In the genomic region with DNA sequence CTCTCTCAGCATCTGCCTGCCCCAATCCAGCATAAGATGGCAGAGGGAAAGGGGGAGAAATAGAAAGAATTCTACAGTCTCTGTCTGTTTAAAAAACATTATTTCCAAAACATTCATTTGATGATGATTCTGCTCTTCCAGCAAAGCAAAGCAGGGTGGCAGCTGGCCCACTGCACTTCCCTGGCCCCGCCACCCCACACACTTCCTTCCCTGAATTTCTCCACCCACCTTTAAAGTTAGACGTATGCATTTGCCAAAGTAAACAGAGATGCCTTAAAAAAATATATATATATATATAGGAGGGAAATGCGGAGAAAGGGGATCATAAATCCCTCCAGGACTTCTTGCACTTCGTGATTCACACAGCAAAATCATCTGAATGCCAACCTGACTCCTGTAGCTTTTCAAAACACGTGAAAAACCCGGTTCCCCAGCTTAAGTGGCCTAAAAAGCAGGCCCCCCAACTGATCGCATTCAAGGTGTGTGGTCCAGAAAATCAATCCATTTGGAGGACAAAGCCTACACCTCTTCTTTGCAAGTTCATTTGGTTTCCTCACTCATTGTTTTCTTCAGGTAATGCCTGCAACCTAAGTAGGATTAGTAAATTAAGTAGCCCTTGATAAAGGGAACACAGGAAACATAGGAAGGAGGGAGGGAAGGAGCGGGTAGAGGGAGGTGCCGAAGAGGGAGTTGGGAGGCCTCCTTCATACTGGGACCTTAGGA, we compare ENCODE assay signal across 21 cellular contexts.
DNase-seq lines count a peak whose midpoint lies in the region; ATAC-seq and TF ChIP-seq lines count a peak whose summit lies in the region.
"Had no signal": no experiment of that assay in that cellular context is flagged by ENCODE, and none has a peak within 500 bp of the region (broad histone marks: within the 10 kb centered on the region; RNA-seq: fewer than 3 reads in every experiment).

No MANE protein-coding gene starts in this region.

- no peak for ATAC-seq in GM21737 (IDR thresholded peaks at IDR 0.05; ENCODE audit: unreplicated experiment)
- ATAC-seq: PC-3; stimulated activated naive CD8-positive, alpha-beta T cell treated with anti-CD3 and anti-CD28 coated beads, Interleukin-15, Interleukin-2, amounts not matched to agents 100 U/mL and 50 U/mL, for 24 hours had no signal

- no peak overlapping the region for H3K4me3 Mint-ChIP-seq in osteocyte (ENCODE audit: unreplicated experiment)
- H3K4me3 Mint-ChIP-seq: activated CD4-positive, alpha-beta T cell treated with anti-CD3 and anti-CD28 coated beads, Interleukin-2, amount 10 ng/mL, durations not matched to agents 24 days and 14 days; mesothelial cell of epicardium; T-helper 1 cell treated with Interleukin-12 subunit alpha and Interleukin-12 subunit beta and Interleukin-4 antibody, amounts not matched to agents 30 μg/mL and 1 μg/mL, for 36 hours had no signal

- H3K36me3 Mint-ChIP-seq in osteocyte (ENCODE audit: unreplicated experiment) = no peaks in the 10 kb centered on the region
- H3K36me3 Mint-ChIP-seq: mesothelial cell of epicardium had no signal

- no peaks in the 10 kb centered on the region for H3K27me3 Mint-ChIP-seq in osteocyte (ENCODE audit: unreplicated experiment)

- DNase-seq in H7 (peak; percentile 17), SK-N-MC (ENCODE audit: low read depth, low spot score) (no peak), iPS DF 4.7 (ENCODE audit: extremely low read depth, low spot score) (peak; percentile 53), osteocyte (ENCODE audit: extremely low spot score, unreplicated experiment) (no peak), NCI-H2029 (lab: John Stamatoyannopoulos, UW) (no peak), NCI-H748 treated with DMSO at 0.1 percent for 48 hours (lab: John Stamatoyannopoulos, UW) (no peak)
- DNase-seq: activated CD4-positive, alpha-beta T cell treated with anti-CD3 and anti-CD28 coated beads, Interleukin-2, amount 10 ng/mL, durations not matched to agents 24 days and 14 days; AML-193; brain microvascular endothelial cell; cortex of kidney; NCI-H1417 treated with DMSO at 0.1 percent for 48 hours; NCI-H524 treated with DMSO at 0.1 percent for 48 hours; PC-3; SIG-M5; stimulated activated CD4-positive, alpha-beta T cell treated with anti-CD3 and anti-CD28 coated beads, Interleukin-4, amount 100 ng/mL, for 1 hour; stimulated activated naive CD8-positive, alpha-beta T cell treated with anti-CD3 and anti-CD28 coated beads, Interleukin-15, Interleukin-2, amounts not matched to agents 100 U/mL and 50 U/mL, for 24 hours; tibial artery had no signal

- H3K9ac ChIP-seq in SK-N-MC (ENCODE audit: insufficient read length) = peak overlapping the region; percentile 56

- H3K9me3 Mint-ChIP-seq in osteocyte (ENCODE audit: unreplicated experiment) = no peaks in the 10 kb centered on the region
- H3K9me3 Mint-ChIP-seq: activated CD4-positive, alpha-beta T cell treated with anti-CD3 and anti-CD28 coated beads, Interleukin-2, amount 10 ng/mL, durations not matched to agents 24 days and 14 days; mesothelial cell of epicardium; T-helper 1 cell treated with Interleukin-12 subunit alpha and Interleukin-12 subunit beta and Interleukin-4 antibody, amounts not matched to agents 30 μg/mL and 1 μg/mL, for 36 hours had no signal

- H3K36me3 ChIP-seq in H7 (replicated peaks; ENCODE audit: control insufficient read depth, insufficient read depth, low read length) = no peaks in the 10 kb centered on the region
- no peaks in the 10 kb centered on the region for H3K36me3 ChIP-seq in SK-N-MC (ENCODE audit: insufficient read depth, low read length)
- H3K36me3 ChIP-seq: brain microvascular endothelial cell, tibial artery had no signal

- H3K27ac Mint-ChIP-seq in osteocyte (ENCODE audit: unreplicated experiment) = peak overlapping the region; percentile 55
- H3K27ac Mint-ChIP-seq: activated CD4-positive, alpha-beta T cell treated with anti-CD3 and anti-CD28 coated beads, Interleukin-2, amount 10 ng/mL, durations not matched to agents 24 days and 14 days; mesothelial cell of epicardium; progenitor cell of endocrine pancreas; T-helper 1 cell treated with Interleukin-12 subunit alpha and Interleukin-12 subunit beta and Interleukin-4 antibody, amounts not matched to agents 30 μg/mL and 1 μg/mL, for 36 hours had no signal

- H3K27ac ChIP-seq in SK-N-MC = peak overlapping the region; percentile 100
- H3K27ac ChIP-seq: brain microvascular endothelial cell, tibial artery had no signal

- peaks cover 63% of the 10 kb centered on the region for H3K4me1 Mint-ChIP-seq in osteocyte (ENCODE audit: unreplicated experiment)

- no peaks in the 10 kb centered on the region for H3K27me3 ChIP-seq in H7 (ENCODE audit: control insufficient read depth, insufficient read depth, low read length)
- H3K27me3 ChIP-seq: brain microvascular endothelial cell, tibial artery had no signal

- TF ChIP-seq CTCF in osteocyte (IDR thresholded peaks at IDR 0.05) = no peak

- H3K4me3 ChIP-seq in H7 (ENCODE audit: insufficient read depth, low read depth, low read length) = no peak overlapping the region
- H3K4me3 ChIP-seq in SK-N-MC = no peak overlapping the region
- H3K4me3 ChIP-seq: tibial artery had no signal

- H3K9me3 ChIP-seq in SK-N-MC (ENCODE audit: low read depth, low read length) = no peaks in the 10 kb centered on the region
- H3K9me3 ChIP-seq: tibial artery had no signal

Comparison
In these comparisons a context has a peak if more than half of its experiments do, and no peak if none do; other contexts are left out.
1. DNase-seq: peak in H7 (single experiment) and iPS DF 4.7 (single experiment); none in SK-N-MC (single experiment), osteocyte (single experiment), NCI-H2029 (single experiment) and NCI-H748 treated with DMSO at 0.1 percent for 48 hours (single experiment).